24 cellular contexts compared by ENCODE assay signal in genomic region chrX:133913009-133913408, GRCh38.
DNase-seq lines count a peak whose midpoint lies in the region; ATAC-seq and TF ChIP-seq lines count a peak whose summit lies in the region.
"Had no signal": no experiment of that assay in that cellular context is flagged by ENCODE, and none has a peak within 500 bp of the region (broad histone marks: within the 10 kb centered on the region; RNA-seq: fewer than 3 reads in every experiment).

No MANE protein-coding gene starts in this region.

- H3K27ac ChIP-seq in cardiac muscle cell (peak overlapping the region; percentile 74), right atrium auricular region (no peak overlapping the region), iPS-20b (ENCODE audit: low read length) (peak overlapping the region; percentile 11)
- H3K27ac ChIP-seq: 22Rv1, BLaER1, SJSA1 had no signal

- no peak overlapping the region for H3K4me3 Mint-ChIP-seq in brain
- H3K4me3 Mint-ChIP-seq: CD4-positive, alpha-beta T cell had no signal

- no peak for TF ChIP-seq CTCF in cardiac muscle cell (IDR thresholded peaks at IDR 0.05; ENCODE audit: low read depth, low read length)
- no peak for TF ChIP-seq CTCF in right atrium auricular region (IDR thresholded peaks at IDR 0.05)
- TF ChIP-seq CTCF in brain (conservative IDR thresholded peaks at IDR 0.05) = no peak

- no peak for ATAC-seq in HG03571 (IDR thresholded peaks at IDR 0.05; ENCODE audit: unreplicated experiment)

- no peaks in the 10 kb centered on the region for H3K27me3 Mint-ChIP-seq in brain
- H3K27me3 Mint-ChIP-seq: CD4-positive, alpha-beta T cell had no signal

- DNase-seq in cardiac muscle cell (ENCODE audit: low read depth in 1 of 2, low spot score in 1 of 2) = no peak
- no peak for DNase-seq in right atrium auricular region (ENCODE audit: low spot score)
- no peak for DNase-seq in amygdala (lab: John Stamatoyannopoulos, UW)
- DNase-seq in NCI-H1092 treated with DMSO at 0.1 percent for 48 hours (lab: John Stamatoyannopoulos, UW) = no peak
- DNase-seq in HT-29 (ENCODE audit: low spot score) = no peak
- DNase-seq: ACHN; CD4-positive, alpha-beta T cell; COR-L47; DMS 273 treated with DMSO at 0.1 percent for 48 hours; DMS79 treated with DMSO at 0.1 percent for 48 hours; KG1; NCI-H1105; NCI-H146; NCI-H2029 treated with DMSO at 0.1 percent for 48 hours; NCI-H226; NCI-H774; OCI-M1 had no signal

- H3K9me3 Mint-ChIP-seq in brain = no peaks in the 10 kb centered on the region

- H3K36me3 Mint-ChIP-seq in brain = peaks cover 3% of the 10 kb centered on the region

- H3K9me3 ChIP-seq in cardiac muscle cell (ENCODE audit: low read depth) (no peaks in the 10 kb centered on the region), right atrium auricular region (peaks cover 0 to 8% of the 10 kb centered on the region in 2 donors), iPS-20b (ENCODE audit: insufficient read depth, low read depth, low read length) (no peaks in the 10 kb centered on the region)
- H3K9me3 ChIP-seq: HAP-1, SJSA1 had no signal

- no peak overlapping the region for H3K4me3 ChIP-seq in cardiac muscle cell
- H3K4me3 ChIP-seq in right atrium auricular region = no peak overlapping the region
- H3K4me3 ChIP-seq in iPS-20b (ENCODE audit: low read length) = peak overlapping the region; percentile 51; the same call in 1 of the 2 replicates
- H3K4me3 ChIP-seq: BLaER1, HAP-1, SJSA1 had no signal

- peak overlapping the region; percentile 60; the same call in 1 of the 2 replicates for H3K9ac ChIP-seq in iPS-20b (ENCODE audit: low read depth, low read length)
- H3K9ac ChIP-seq: BLaER1 had no signal

- H3K4me1 Mint-ChIP-seq in brain = peaks cover 53% of the 10 kb centered on the region

- peak overlapping the region in 3 of 5 experiments; percentile 5 to 58 (median 22) for H3K27ac Mint-ChIP-seq in brain
- H3K27ac Mint-ChIP-seq: CD4-positive, alpha-beta T cell had no signal

- H3K4me1 ChIP-seq in cardiac muscle cell (ENCODE audit: low read depth) (peaks cover 31% of the 10 kb centered on the region), right atrium auricular region (no peaks in the 10 kb centered on the region), iPS-20b (ENCODE audit: insufficient read depth, low read length) (peaks cover 24% of the 10 kb centered on the region; the same call in 1 of the 2 replicates)
- H3K4me1 ChIP-seq: BLaER1 had no signal

- H3K27me3 ChIP-seq in cardiac muscle cell = no peaks in the 10 kb centered on the region
- H3K27me3 ChIP-seq in right atrium auricular region = no peaks in the 10 kb centered on the region
- H3K27me3 ChIP-seq in iPS-20b (ENCODE audit: insufficient read depth, low read length) = no peaks in the 10 kb centered on the region
- H3K27me3 ChIP-seq: SJSA1 had no signal

- no peaks in the 10 kb centered on the region for H3K36me3 ChIP-seq in cardiac muscle cell
- H3K36me3 ChIP-seq in right atrium auricular region = no peaks in the 10 kb centered on the region
- H3K36me3 ChIP-seq in iPS-20b (ENCODE audit: insufficient read depth, low read depth, low read length) = no peaks in the 10 kb centered on the region
- H3K36me3 ChIP-seq: BLaER1, SJSA1 had no signal

Comparison
In these comparisons a context has a peak if more than half of its experiments do, and no peak if none do; other contexts are left out.
1. H3K27ac ChIP-seq: peak in cardiac muscle cell (single experiment) and iPS-20b (single experiment); none in right atrium auricular region (0 of 2).